ENCODE assay signal across 1 cellular context in the genomic region with DNA sequence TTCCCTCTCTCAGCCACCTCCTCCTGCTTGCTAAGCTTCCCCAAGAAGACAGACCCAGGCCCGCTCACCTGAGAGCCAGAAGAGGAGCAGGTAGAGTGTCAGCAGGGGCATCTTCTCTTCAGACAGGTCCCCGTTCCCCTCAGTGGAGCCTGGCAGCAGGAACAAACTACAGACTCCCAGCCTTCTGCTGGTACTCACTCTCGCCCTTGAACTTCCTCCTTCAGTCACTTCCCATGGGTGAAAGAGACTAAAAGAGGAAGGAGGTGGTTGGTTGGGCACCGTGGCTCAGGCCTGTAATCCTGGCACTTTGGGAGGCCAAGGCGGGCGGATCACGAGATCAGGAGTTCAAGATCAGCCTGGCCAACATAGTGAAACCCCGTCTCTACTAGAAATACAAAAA.
TF ChIP-seq lines count a peak whose summit lies in the region.

A gene (minus strand): TSS at position 168 of the 400 bp plus-strand sequence. CDS start 57 bp downstream, at position 111.

TF ChIP-seq in SK-N-SH treated with all-trans-retinoic acid at 6 μM for 48 hours, 23 proteins besides CTCF, POLR2A, EP300 and RAD21 (continued from another document):
- TF ChIP-seq, protein P1, sequence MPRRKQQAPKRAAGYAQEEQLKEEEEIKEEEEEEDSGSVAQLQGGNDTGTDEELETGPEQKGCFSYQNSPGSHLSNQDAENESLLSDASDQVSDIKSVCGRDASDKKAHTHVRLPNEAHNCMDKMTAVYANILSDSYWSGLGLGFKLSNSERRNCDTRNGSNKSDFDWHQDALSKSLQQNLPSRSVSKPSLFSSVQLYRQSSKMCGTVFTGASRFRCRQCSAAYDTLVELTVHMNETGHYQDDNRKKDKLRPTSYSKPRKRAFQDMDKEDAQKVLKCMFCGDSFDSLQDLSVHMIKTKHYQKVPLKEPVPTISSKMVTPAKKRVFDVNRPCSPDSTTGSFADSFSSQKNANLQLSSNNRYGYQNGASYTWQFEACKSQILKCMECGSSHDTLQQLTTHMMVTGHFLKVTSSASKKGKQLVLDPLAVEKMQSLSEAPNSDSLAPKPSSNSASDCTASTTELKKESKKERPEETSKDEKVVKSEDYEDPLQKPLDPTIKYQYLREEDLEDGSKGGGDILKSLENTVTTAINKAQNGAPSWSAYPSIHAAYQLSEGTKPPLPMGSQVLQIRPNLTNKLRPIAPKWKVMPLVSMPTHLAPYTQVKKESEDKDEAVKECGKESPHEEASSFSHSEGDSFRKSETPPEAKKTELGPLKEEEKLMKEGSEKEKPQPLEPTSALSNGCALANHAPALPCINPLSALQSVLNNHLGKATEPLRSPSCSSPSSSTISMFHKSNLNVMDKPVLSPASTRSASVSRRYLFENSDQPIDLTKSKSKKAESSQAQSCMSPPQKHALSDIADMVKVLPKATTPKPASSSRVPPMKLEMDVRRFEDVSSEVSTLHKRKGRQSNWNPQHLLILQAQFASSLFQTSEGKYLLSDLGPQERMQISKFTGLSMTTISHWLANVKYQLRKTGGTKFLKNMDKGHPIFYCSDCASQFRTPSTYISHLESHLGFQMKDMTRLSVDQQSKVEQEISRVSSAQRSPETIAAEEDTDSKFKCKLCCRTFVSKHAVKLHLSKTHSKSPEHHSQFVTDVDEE (CRISPR knock-in tag; IDR thresholded peaks at IDR 0.05) = no peak
- TF ChIP-seq, protein P2, sequence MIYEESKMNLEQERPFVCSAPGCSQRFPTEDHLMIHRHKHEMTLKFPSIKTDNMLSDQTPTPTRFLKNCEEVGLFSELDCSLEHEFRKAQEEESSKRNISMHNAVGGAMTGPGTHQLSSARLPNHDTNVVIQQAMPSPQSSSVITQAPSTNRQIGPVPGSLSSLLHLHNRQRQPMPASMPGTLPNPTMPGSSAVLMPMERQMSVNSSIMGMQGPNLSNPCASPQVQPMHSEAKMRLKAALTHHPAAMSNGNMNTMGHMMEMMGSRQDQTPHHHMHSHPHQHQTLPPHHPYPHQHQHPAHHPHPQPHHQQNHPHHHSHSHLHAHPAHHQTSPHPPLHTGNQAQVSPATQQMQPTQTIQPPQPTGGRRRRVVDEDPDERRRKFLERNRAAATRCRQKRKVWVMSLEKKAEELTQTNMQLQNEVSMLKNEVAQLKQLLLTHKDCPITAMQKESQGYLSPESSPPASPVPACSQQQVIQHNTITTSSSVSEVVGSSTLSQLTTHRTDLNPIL (CRISPR knock-in tag; IDR thresholded peaks at IDR 0.05; ENCODE audit: low read depth) = no peak
- TF ChIP-seq ZC3H10 (CRISPR knock-in tag; IDR thresholded peaks at IDR 0.05) (no peak), ARNTL (CRISPR knock-in tag; IDR thresholded peaks at IDR 0.05; ENCODE audit: borderline replicate concordance, low read depth) (no peak), ZFP30 (CRISPR knock-in tag; IDR thresholded peaks at IDR 0.05) (no peak), ESRRG (CRISPR knock-in tag; IDR thresholded peaks at IDR 0.05) (no peak), ISL1 (CRISPR knock-in tag; IDR thresholded peaks at IDR 0.05) (no peak), OSR1 (CRISPR knock-in tag; IDR thresholded peaks at IDR 0.05) (no peak), BACH2 (CRISPR knock-in tag; IDR thresholded peaks at IDR 0.05; ENCODE audit: borderline replicate concordance) (no peak)
- TF ChIP-seq, protein P3, sequence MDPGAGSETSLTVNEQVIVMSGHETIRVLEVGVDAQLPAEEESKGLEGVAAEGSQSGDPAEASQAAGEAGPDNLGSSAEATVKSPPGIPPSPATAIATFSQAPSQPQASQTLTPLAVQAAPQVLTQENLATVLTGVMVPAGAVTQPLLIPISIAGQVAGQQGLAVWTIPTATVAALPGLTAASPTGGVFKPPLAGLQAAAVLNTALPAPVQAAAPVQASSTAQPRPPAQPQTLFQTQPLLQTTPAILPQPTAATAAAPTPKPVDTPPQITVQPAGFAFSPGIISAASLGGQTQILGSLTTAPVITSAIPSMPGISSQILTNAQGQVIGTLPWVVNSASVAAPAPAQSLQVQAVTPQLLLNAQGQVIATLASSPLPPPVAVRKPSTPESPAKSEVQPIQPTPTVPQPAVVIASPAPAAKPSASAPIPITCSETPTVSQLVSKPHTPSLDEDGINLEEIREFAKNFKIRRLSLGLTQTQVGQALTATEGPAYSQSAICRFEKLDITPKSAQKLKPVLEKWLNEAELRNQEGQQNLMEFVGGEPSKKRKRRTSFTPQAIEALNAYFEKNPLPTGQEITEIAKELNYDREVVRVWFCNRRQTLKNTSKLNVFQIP (CRISPR knock-in tag; IDR thresholded peaks at IDR 0.05; ENCODE audit: borderline replicate concordance, low read depth) = no peak
- TF ChIP-seq, protein P4, sequence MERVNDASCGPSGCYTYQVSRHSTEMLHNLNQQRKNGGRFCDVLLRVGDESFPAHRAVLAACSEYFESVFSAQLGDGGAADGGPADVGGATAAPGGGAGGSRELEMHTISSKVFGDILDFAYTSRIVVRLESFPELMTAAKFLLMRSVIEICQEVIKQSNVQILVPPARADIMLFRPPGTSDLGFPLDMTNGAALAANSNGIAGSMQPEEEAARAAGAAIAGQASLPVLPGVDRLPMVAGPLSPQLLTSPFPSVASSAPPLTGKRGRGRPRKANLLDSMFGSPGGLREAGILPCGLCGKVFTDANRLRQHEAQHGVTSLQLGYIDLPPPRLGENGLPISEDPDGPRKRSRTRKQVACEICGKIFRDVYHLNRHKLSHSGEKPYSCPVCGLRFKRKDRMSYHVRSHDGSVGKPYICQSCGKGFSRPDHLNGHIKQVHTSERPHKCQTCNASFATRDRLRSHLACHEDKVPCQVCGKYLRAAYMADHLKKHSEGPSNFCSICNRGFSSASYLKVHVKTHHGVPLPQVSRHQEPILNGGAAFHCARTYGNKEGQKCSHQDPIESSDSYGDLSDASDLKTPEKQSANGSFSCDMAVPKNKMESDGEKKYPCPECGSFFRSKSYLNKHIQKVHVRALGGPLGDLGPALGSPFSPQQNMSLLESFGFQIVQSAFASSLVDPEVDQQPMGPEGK (CRISPR knock-in tag; IDR thresholded peaks at IDR 0.05; ENCODE audit: borderline replicate concordance) = no peak
